1 cellular context compared by ENCODE assay signal in genomic region chr20:46631212-46631869, GRCh38.
TF ChIP-seq lines count a peak whose summit lies in the region.

No MANE protein-coding gene starts in this region.

TF ChIP-seq in HepG2, 621 proteins besides CTCF, POLR2A, EP300 and RAD21 (continues in another document):
- TF ChIP-seq NR2F1 (CRISPR knock-in tag; IDR thresholded peaks at IDR 0.05) (peak in 1 of 2 experiments; percentile 77; a peak in 2 of 4 replicates), TIGD3 (CRISPR knock-in tag; IDR thresholded peaks at IDR 0.05; ENCODE audit: borderline replicate concordance) (no peak), HOXA5 (CRISPR knock-in tag; IDR thresholded peaks at IDR 0.05) (no peak), RXRB (CRISPR knock-in tag; IDR thresholded peaks at IDR 0.05; ENCODE audit: borderline replicate concordance) (peak; percentile 87), ZNF546 (CRISPR knock-in tag; conservative IDR thresholded peaks at IDR 0.05) (no peak), MTF1 (CRISPR knock-in tag; IDR thresholded peaks at IDR 0.05) (no peak), ZFP37 (CRISPR knock-in tag; IDR thresholded peaks at IDR 0.05; ENCODE audit: borderline replicate concordance) (0 out of 2 replicates have a peak, but pooled peaks have one; percentile 44), ZBTB7B (CRISPR knock-in tag; IDR thresholded peaks at IDR 0.05) (peak; percentile 27; the same call in 1 of the 2 replicates), ZBTB34 (CRISPR knock-in tag; IDR thresholded peaks at IDR 0.05) (no peak), ZSCAN9 (CRISPR knock-in tag; IDR thresholded peaks at IDR 0.05; ENCODE audit: borderline replicate concordance) (0 out of 2 replicates have a peak, but pooled peaks have one; percentile 23), ZNF501 (CRISPR knock-in tag; IDR thresholded peaks at IDR 0.05) (peak; percentile 38; the same call in 1 of the 2 replicates), NCOR1 (IDR thresholded peaks at IDR 0.05; ENCODE audit: borderline replicate concordance, low read length) (peak; percentile 80; the same call in 1 of the 2 replicates), POLR2AphosphoS5 (IDR thresholded peaks at IDR 0.05; ENCODE audit: low read depth, low read length) (no peak), ZNF142 (CRISPR knock-in tag; IDR thresholded peaks at IDR 0.05) (no peak), CEBPG (CRISPR knock-in tag; IDR thresholded peaks at IDR 0.05) (peak; percentile 97), HNRNPH1 (optimal IDR thresholded peaks at IDR 0.05; ENCODE audit: low read depth, low read length) (no peak), TAF1 (CRISPR knock-in tag; IDR thresholded peaks at IDR 0.05) (peak; percentile 26; the same call in 1 of the 2 replicates), FOSL1 (CRISPR knock-in tag; IDR thresholded peaks at IDR 0.05; ENCODE audit: borderline replicate concordance) (peak; percentile 93), ETV5 (CRISPR knock-in tag; IDR thresholded peaks at IDR 0.05; ENCODE audit: borderline replicate concordance) (peak; percentile 92), RFX3 (CRISPR knock-in tag; IDR thresholded peaks at IDR 0.05) (no peak), ZBTB7A (CRISPR knock-in tag; IDR thresholded peaks at IDR 0.05) (no peak), SALL1 (CRISPR knock-in tag; IDR thresholded peaks at IDR 0.05) (peak; percentile 58), ZNF878 (CRISPR knock-in tag; IDR thresholded peaks at IDR 0.05) (peak; percentile 93; the same call in 1 of the 2 replicates), TRAFD1 (CRISPR knock-in tag; IDR thresholded peaks at IDR 0.05; ENCODE audit: borderline replicate concordance) (no peak), THAP11 (CRISPR knock-in tag; IDR thresholded peaks at IDR 0.05) (peak; percentile 40; the same call in 1 of the 2 replicates), UBTF (CRISPR knock-in tag; IDR thresholded peaks at IDR 0.05) (no peak; the same call in 1 of the 2 replicates), USF2 (IDR thresholded peaks at IDR 0.05; ENCODE audit: low read depth, low read length) (0 out of 2 replicates have a peak, but pooled peaks have one; percentile 15), USF2 (CRISPR knock-in tag; IDR thresholded peaks at IDR 0.05; ENCODE audit: borderline replicate concordance) (no peak), TEAD3 (CRISPR knock-in tag; optimal IDR thresholded peaks at IDR 0.05; ENCODE audit: borderline replicate concordance) (peak; percentile 77), SMARCC2 (IDR thresholded peaks at IDR 0.05) (0 out of 2 replicates have a peak, but pooled peaks have one; percentile 49), ZFP1 (CRISPR knock-in tag; IDR thresholded peaks at IDR 0.05) (no peak), HNF4A (CRISPR knock-in tag; IDR thresholded peaks at IDR 0.05) (peak; percentile 69), ZFP82 (CRISPR knock-in tag; IDR thresholded peaks at IDR 0.05; ENCODE audit: borderline replicate concordance) (no peak), CREB3 (CRISPR knock-in tag; IDR thresholded peaks at IDR 0.05) (no peak), ZNF563 (CRISPR knock-in tag; IDR thresholded peaks at IDR 0.05) (no peak; the same call in 1 of the 2 replicates), SNAPC5 (CRISPR knock-in tag; IDR thresholded peaks at IDR 0.05; ENCODE audit: borderline replicate concordance) (no peak), SMAD1 (CRISPR knock-in tag; IDR thresholded peaks at IDR 0.05; ENCODE audit: borderline replicate concordance, low read depth) (no peak), DNMT1 (CRISPR knock-in tag; IDR thresholded peaks at IDR 0.05) (no peak), HDAC1 (CRISPR knock-in tag; IDR thresholded peaks at IDR 0.05) (0 out of 2 replicates have a peak, but pooled peaks have one; percentile 16), THRA (CRISPR knock-in tag; IDR thresholded peaks at IDR 0.05; ENCODE audit: borderline replicate concordance) (peak; percentile 82; the same call in 1 of the 2 replicates), TGIF2 (CRISPR knock-in tag; IDR thresholded peaks at IDR 0.05) (peak; percentile 87), ZNF274 (CRISPR knock-in tag; IDR thresholded peaks at IDR 0.05) (0 out of 2 replicates have a peak, but pooled peaks have one; percentile 44), HMG20B (CRISPR knock-in tag; conservative IDR thresholded peaks at IDR 0.05) (peak; percentile 78; the same call in 1 of the 2 replicates), PHF21A (CRISPR knock-in tag; IDR thresholded peaks at IDR 0.05) (peak; percentile 75; the same call in 1 of the 2 replicates), KMT2A (CRISPR knock-in tag; IDR thresholded peaks at IDR 0.05) (no peak), SOX5 (CRISPR knock-in tag; IDR thresholded peaks at IDR 0.05; ENCODE audit: borderline replicate concordance) (peak; percentile 90), TOE1 (CRISPR knock-in tag; IDR thresholded peaks at IDR 0.05) (no peak), MED1 (CRISPR knock-in tag; IDR thresholded peaks at IDR 0.05) (peak; percentile 73), ZNF580 (CRISPR knock-in tag; IDR thresholded peaks at IDR 0.05; ENCODE audit: borderline replicate concordance, low read depth) (peak; percentile 45; the same call in 1 of the 2 replicates)
